1 cellular context compared by ENCODE assay signal in the genomic region with DNA sequence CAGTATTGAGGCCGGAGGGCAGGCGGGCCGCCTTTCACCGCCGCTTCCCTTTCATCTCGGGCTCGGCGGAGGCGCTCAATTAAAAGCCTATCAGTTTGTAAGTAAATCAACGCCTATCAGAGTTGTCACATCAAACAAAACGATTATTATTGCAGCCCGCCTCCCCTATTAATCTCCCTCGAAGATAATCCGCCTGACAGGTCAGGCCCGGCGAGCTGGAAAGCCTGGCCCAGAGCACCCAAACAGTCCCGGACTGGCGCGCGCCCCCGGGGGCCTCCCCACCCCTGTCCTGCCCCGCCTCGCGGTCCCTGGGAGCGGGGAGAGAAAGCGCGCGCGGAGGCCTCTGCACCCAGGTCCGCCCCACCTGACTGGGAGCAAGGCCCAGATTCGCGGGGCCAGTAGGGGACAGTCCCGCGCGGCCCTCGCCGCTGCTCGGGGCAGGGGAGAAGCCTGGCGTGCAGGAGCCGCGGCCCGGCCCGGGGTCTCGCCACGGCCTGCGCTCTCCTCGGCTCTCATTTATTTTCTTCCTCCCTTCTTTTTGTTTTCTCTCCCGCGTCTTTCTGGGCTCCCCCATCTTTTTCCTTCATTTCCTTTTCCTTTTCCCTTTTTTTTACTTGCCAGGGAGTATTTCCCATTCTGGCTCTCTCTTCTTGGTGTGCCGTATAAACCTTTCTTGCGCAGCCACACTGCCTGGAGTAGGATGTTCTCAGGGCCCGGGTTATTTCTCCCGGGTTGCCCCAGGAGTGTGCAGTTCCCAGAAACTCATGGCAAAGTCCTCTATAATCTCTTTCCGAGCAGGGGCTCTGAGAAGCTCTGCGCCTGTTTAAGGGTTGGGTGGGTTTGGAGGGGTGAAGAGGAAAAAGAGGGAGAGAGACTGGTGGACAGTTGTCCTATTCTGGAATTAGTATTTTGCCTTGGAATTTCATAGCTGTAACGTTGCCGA.
TF ChIP-seq lines count a peak whose summit lies in the region.

No MANE protein-coding gene starts in this region.

TF ChIP-seq in HepG2, 621 proteins besides CTCF, POLR2A, EP300 and RAD21 (continued from another document and continues in another):
- TF ChIP-seq MAFF (IDR thresholded peaks at IDR 0.05; ENCODE audit: low read depth, low read length) (no peak), ZNF782 (CRISPR knock-in tag; IDR thresholded peaks at IDR 0.05; ENCODE audit: borderline replicate concordance) (no peak), SP1 (IDR thresholded peaks at IDR 0.05) (no peak), SP1 (CRISPR knock-in tag; IDR thresholded peaks at IDR 0.05) (no peak), ZNF746 (CRISPR knock-in tag; IDR thresholded peaks at IDR 0.05) (peak; percentile 43; the same call in 1 of the 2 replicates), MAFK (conservative IDR thresholded peaks at IDR 0.05 in 1 of 2, IDR thresholded peaks at IDR 0.05 in 1 of 2; ENCODE audit: low read length in 2 of 2) (no peak), KAT8 (CRISPR knock-in tag; IDR thresholded peaks at IDR 0.05) (peak; percentile 36), SMAD3 (CRISPR knock-in tag; IDR thresholded peaks at IDR 0.05) (no peak), NCOA5 (CRISPR knock-in tag; IDR thresholded peaks at IDR 0.05) (peak; percentile 74; the same call in 1 of the 2 replicates), NBN (conservative IDR thresholded peaks at IDR 0.05) (no peak), NFE2L2 (IDR thresholded peaks at IDR 0.05; ENCODE audit: low read length) (no peak), KAT7 (CRISPR knock-in tag; IDR thresholded peaks at IDR 0.05; ENCODE audit: borderline replicate concordance) (peak; percentile 45; the same call in 1 of the 2 replicates), NFKBIZ (CRISPR knock-in tag; IDR thresholded peaks at IDR 0.05) (no peak), ELF1 (CRISPR knock-in tag; IDR thresholded peaks at IDR 0.05) (no peak), ZSCAN12 (CRISPR knock-in tag; IDR thresholded peaks at IDR 0.05) (peak; percentile 36; the same call in 1 of the 2 replicates), TOE1 (CRISPR knock-in tag; IDR thresholded peaks at IDR 0.05) (no peak), HOXD1 (CRISPR knock-in tag; IDR thresholded peaks at IDR 0.05) (peak; percentile 98), XRCC5 (optimal IDR thresholded peaks at IDR 0.05; ENCODE audit: low read length) (no peak), EHMT2 (IDR thresholded peaks at IDR 0.05; ENCODE audit: borderline replicate concordance, low read depth, low read length) (no peak), KDM2A (CRISPR knock-in tag; IDR thresholded peaks at IDR 0.05; ENCODE audit: borderline replicate concordance, low read depth) (peak; percentile 79), TCF7L2 (IDR thresholded peaks at IDR 0.05; ENCODE audit: low read depth, low read length) (peak; percentile 96), ZNF234 (CRISPR knock-in tag; conservative IDR thresholded peaks at IDR 0.05) (no peak), ZNF766 (CRISPR knock-in tag; IDR thresholded peaks at IDR 0.05; ENCODE audit: borderline replicate concordance) (no peak)
- TF ChIP-seq, protein P1, sequence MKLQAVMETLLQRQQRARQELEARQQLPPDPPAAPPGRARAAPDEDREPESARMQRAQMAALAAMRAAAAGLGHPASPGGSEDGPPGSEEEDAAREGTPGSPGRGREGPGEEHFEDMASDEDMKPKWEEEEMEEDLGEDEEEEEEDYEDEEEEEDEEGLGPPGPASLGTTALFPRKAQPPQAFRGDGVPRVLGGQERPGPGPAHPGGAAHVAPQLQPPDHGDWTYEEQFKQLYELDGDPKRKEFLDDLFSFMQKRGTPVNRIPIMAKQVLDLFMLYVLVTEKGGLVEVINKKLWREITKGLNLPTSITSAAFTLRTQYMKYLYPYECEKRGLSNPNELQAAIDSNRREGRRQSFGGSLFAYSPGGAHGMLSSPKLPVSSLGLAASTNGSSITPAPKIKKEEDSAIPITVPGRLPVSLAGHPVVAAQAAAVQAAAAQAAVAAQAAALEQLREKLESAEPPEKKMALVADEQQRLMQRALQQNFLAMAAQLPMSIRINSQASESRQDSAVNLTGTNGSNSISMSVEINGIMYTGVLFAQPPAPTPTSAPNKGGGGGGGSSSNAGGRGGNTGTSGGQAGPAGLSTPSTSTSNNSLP (IDR thresholded peaks at IDR 0.05; ENCODE audit: low read depth, low read length): no peak
- TF ChIP-seq, protein P2, sequence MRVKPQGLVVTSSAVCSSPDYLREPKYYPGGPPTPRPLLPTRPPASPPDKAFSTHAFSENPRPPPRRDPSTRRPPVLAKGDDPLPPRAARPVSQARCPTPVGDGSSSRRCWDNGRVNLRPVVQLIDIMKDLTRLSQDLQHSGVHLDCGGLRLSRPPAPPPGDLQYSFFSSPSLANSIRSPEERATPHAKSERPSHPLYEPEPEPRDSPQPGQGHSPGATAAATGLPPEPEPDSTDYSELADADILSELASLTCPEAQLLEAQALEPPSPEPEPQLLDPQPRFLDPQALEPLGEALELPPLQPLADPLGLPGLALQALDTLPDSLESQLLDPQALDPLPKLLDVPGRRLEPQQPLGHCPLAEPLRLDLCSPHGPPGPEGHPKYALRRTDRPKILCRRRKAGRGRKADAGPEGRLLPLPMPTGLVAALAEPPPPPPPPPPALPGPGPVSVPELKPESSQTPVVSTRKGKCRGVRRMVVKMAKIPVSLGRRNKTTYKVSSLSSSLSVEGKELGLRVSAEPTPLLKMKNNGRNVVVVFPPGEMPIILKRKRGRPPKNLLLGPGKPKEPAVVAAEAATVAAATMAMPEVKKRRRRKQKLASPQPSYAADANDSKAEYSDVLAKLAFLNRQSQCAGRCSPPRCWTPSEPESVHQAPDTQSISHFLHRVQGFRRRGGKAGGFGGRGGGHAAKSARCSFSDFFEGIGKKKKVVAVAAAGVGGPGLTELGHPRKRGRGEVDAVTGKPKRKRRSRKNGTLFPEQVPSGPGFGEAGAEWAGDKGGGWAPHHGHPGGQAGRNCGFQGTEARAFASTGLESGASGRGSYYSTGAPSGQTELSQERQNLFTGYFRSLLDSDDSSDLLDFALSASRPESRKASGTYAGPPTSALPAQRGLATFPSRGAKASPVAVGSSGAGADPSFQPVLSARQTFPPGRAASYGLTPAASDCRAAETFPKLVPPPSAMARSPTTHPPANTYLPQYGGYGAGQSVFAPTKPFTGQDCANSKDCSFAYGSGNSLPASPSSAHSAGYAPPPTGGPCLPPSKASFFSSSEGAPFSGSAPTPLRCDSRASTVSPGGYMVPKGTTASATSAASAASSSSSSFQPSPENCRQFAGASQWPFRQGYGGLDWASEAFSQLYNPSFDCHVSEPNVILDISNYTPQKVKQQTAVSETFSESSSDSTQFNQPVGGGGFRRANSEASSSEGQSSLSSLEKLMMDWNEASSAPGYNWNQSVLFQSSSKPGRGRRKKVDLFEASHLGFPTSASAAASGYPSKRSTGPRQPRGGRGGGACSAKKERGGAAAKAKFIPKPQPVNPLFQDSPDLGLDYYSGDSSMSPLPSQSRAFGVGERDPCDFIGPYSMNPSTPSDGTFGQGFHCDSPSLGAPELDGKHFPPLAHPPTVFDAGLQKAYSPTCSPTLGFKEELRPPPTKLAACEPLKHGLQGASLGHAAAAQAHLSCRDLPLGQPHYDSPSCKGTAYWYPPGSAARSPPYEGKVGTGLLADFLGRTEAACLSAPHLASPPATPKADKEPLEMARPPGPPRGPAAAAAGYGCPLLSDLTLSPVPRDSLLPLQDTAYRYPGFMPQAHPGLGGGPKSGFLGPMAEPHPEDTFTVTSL (CRISPR knock-in tag; IDR thresholded peaks at IDR 0.05; ENCODE audit: borderline replicate concordance): no peak
- TF ChIP-seq, protein P3, sequence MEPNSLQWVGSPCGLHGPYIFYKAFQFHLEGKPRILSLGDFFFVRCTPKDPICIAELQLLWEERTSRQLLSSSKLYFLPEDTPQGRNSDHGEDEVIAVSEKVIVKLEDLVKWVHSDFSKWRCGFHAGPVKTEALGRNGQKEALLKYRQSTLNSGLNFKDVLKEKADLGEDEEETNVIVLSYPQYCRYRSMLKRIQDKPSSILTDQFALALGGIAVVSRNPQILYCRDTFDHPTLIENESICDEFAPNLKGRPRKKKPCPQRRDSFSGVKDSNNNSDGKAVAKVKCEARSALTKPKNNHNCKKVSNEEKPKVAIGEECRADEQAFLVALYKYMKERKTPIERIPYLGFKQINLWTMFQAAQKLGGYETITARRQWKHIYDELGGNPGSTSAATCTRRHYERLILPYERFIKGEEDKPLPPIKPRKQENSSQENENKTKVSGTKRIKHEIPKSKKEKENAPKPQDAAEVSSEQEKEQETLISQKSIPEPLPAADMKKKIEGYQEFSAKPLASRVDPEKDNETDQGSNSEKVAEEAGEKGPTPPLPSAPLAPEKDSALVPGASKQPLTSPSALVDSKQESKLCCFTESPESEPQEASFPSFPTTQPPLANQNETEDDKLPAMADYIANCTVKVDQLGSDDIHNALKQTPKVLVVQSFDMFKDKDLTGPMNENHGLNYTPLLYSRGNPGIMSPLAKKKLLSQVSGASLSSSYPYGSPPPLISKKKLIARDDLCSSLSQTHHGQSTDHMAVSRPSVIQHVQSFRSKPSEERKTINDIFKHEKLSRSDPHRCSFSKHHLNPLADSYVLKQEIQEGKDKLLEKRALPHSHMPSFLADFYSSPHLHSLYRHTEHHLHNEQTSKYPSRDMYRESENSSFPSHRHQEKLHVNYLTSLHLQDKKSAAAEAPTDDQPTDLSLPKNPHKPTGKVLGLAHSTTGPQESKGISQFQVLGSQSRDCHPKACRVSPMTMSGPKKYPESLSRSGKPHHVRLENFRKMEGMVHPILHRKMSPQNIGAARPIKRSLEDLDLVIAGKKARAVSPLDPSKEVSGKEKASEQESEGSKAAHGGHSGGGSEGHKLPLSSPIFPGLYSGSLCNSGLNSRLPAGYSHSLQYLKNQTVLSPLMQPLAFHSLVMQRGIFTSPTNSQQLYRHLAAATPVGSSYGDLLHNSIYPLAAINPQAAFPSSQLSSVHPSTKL (CRISPR knock-in tag; IDR thresholded peaks at IDR 0.05): peak; percentile 63; the same call in 1 of the 2 replicates
- TF ChIP-seq, protein P4, sequence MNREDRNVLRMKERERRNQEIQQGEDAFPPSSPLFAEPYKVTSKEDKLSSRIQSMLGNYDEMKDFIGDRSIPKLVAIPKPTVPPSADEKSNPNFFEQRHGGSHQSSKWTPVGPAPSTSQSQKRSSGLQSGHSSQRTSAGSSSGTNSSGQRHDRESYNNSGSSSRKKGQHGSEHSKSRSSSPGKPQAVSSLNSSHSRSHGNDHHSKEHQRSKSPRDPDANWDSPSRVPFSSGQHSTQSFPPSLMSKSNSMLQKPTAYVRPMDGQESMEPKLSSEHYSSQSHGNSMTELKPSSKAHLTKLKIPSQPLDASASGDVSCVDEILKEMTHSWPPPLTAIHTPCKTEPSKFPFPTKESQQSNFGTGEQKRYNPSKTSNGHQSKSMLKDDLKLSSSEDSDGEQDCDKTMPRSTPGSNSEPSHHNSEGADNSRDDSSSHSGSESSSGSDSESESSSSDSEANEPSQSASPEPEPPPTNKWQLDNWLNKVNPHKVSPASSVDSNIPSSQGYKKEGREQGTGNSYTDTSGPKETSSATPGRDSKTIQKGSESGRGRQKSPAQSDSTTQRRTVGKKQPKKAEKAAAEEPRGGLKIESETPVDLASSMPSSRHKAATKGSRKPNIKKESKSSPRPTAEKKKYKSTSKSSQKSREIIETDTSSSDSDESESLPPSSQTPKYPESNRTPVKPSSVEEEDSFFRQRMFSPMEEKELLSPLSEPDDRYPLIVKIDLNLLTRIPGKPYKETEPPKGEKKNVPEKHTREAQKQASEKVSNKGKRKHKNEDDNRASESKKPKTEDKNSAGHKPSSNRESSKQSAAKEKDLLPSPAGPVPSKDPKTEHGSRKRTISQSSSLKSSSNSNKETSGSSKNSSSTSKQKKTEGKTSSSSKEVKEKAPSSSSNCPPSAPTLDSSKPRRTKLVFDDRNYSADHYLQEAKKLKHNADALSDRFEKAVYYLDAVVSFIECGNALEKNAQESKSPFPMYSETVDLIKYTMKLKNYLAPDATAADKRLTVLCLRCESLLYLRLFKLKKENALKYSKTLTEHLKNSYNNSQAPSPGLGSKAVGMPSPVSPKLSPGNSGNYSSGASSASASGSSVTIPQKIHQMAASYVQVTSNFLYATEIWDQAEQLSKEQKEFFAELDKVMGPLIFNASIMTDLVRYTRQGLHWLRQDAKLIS (CRISPR knock-in tag; IDR thresholded peaks at IDR 0.05): no peak
- TF ChIP-seq, protein P5, sequence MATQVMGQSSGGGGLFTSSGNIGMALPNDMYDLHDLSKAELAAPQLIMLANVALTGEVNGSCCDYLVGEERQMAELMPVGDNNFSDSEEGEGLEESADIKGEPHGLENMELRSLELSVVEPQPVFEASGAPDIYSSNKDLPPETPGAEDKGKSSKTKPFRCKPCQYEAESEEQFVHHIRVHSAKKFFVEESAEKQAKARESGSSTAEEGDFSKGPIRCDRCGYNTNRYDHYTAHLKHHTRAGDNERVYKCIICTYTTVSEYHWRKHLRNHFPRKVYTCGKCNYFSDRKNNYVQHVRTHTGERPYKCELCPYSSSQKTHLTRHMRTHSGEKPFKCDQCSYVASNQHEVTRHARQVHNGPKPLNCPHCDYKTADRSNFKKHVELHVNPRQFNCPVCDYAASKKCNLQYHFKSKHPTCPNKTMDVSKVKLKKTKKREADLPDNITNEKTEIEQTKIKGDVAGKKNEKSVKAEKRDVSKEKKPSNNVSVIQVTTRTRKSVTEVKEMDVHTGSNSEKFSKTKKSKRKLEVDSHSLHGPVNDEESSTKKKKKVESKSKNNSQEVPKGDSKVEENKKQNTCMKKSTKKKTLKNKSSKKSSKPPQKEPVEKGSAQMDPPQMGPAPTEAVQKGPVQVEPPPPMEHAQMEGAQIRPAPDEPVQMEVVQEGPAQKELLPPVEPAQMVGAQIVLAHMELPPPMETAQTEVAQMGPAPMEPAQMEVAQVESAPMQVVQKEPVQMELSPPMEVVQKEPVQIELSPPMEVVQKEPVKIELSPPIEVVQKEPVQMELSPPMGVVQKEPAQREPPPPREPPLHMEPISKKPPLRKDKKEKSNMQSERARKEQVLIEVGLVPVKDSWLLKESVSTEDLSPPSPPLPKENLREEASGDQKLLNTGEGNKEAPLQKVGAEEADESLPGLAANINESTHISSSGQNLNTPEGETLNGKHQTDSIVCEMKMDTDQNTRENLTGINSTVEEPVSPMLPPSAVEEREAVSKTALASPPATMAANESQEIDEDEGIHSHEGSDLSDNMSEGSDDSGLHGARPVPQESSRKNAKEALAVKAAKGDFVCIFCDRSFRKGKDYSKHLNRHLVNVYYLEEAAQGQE (IDR thresholded peaks at IDR 0.05; ENCODE audit: borderline replicate concordance in 1 of 2, low read depth in 1 of 2, low read length in 2 of 2): no peak; a peak in 1 of 4 replicates
- TF ChIP-seq, protein P6, sequence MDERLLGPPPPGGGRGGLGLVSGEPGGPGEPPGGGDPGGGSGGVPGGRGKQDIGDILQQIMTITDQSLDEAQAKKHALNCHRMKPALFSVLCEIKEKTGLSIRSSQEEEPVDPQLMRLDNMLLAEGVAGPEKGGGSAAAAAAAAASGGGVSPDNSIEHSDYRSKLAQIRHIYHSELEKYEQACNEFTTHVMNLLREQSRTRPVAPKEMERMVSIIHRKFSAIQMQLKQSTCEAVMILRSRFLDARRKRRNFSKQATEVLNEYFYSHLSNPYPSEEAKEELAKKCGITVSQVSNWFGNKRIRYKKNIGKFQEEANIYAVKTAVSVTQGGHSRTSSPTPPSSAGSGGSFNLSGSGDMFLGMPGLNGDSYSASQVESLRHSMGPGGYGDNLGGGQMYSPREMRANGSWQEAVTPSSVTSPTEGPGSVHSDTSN (CRISPR knock-in tag; IDR thresholded peaks at IDR 0.05): peak; percentile 57; the same call in 1 of the 2 replicates
- TF ChIP-seq, protein P7, sequence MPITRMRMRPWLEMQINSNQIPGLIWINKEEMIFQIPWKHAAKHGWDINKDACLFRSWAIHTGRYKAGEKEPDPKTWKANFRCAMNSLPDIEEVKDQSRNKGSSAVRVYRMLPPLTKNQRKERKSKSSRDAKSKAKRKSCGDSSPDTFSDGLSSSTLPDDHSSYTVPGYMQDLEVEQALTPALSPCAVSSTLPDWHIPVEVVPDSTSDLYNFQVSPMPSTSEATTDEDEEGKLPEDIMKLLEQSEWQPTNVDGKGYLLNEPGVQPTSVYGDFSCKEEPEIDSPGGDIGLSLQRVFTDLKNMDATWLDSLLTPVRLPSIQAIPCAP (CRISPR knock-in tag; IDR thresholded peaks at IDR 0.05; ENCODE audit: low read depth): no peak
- TF ChIP-seq, protein P8, sequence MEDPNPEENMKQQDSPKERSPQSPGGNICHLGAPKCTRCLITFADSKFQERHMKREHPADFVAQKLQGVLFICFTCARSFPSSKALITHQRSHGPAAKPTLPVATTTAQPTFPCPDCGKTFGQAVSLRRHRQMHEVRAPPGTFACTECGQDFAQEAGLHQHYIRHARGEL (CRISPR knock-in tag; IDR thresholded peaks at IDR 0.05): no peak
